Comparison of ENCODE assay signal across 21 cellular contexts in genomic region chr14:65937804-65938316, GRCh38.
DNase-seq lines count a peak whose midpoint lies in the region; ATAC-seq and TF ChIP-seq lines count a peak whose summit lies in the region.
"Had no signal": no experiment of that assay in that cellular context is flagged by ENCODE, and none has a peak within 500 bp of the region (broad histone marks: within the 10 kb centered on the region; RNA-seq: fewer than 3 reads in every experiment).

No MANE protein-coding gene starts in this region.

- no peaks in the 10 kb centered on the region for H4K20me1 ChIP-seq in Loucy (ENCODE audit: insufficient read depth, low read length, poor library complexity, severe bottlenecking)

- H3K36me3 Mint-ChIP-seq in activated CD4-positive, alpha-beta T cell treated with anti-CD3 and anti-CD28 coated beads, Interleukin-2, amount 10 ng/mL, durations not matched to agents 7 days and 5 days (ENCODE audit: low read depth), result peaks cover 49% of the 10 kb centered on the region
- peaks cover 9% of the 10 kb centered on the region for H3K36me3 Mint-ChIP-seq in activated T-helper 1 cell treated with anti-CD3 and anti-CD28 coated beads, Interleukin-12 subunit alpha, Interleukin-12 subunit beta, Interleukin-2, Interleukin-4 antibody, amounts not matched to agents 30 ng/mL and 10 ng/mL and 1 ng/mL, durations not matched to agents 14 hours and 24 hours and 36 hours (ENCODE audit: low read depth)
- H3K36me3 Mint-ChIP-seq in natural killer cell treated with Interleukin-12 subunit alpha and Interleukin-12 subunit beta and Interleukin-15 and Interleukin-18, amount 100 ng/mL, for 72 hours, result peaks cover 18% of the 10 kb centered on the region

- CTCF ChIA-PET in activated CD4-positive, alpha-beta T cell treated with anti-CD3 and anti-CD28 coated beads, Interleukin-2, amount 10 ng/mL, durations not matched to agents 7 days and 5 days (lab: Charles Lee), result no interaction called here

- H3F3A ChIP-seq in Loucy (ENCODE audit: low read depth), result no peaks in the 10 kb centered on the region

- POLR2A ChIA-PET in activated CD4-positive, alpha-beta T cell treated with anti-CD3 and anti-CD28 coated beads, Interleukin-2, amount 10 ng/mL, durations not matched to agents 7 days and 5 days (lab: Charles Lee), result no interaction called here

- H3K79me2 ChIP-seq in Loucy (ENCODE audit: insufficient read depth, low read length), result no peaks in the 10 kb centered on the region

- H3K4me3 Mint-ChIP-seq in activated CD4-positive, alpha-beta T cell treated with anti-CD3 and anti-CD28 coated beads, Interleukin-2, amount 10 ng/mL, durations not matched to agents 7 days and 5 days, result no peak overlapping the region
- peak overlapping the region; percentile 63 for H3K4me3 Mint-ChIP-seq in activated T-helper 1 cell treated with anti-CD3 and anti-CD28 coated beads, Interleukin-12 subunit alpha, Interleukin-12 subunit beta, Interleukin-2, Interleukin-4 antibody, amounts not matched to agents 30 ng/mL and 10 ng/mL and 1 ng/mL, durations not matched to agents 14 hours and 24 hours and 36 hours
- peak overlapping the region; percentile 79 for H3K4me3 Mint-ChIP-seq in natural killer cell treated with Interleukin-12 subunit alpha and Interleukin-12 subunit beta and Interleukin-15 and Interleukin-18, amount 100 ng/mL, for 72 hours

- H3K4me1 Mint-ChIP-seq in activated CD4-positive, alpha-beta T cell treated with anti-CD3 and anti-CD28 coated beads, Interleukin-2, amount 10 ng/mL, durations not matched to agents 7 days and 5 days, result peaks cover 46% of the 10 kb centered on the region
- peaks cover 54% of the 10 kb centered on the region for H3K4me1 Mint-ChIP-seq in activated T-helper 1 cell treated with anti-CD3 and anti-CD28 coated beads, Interleukin-12 subunit alpha, Interleukin-12 subunit beta, Interleukin-2, Interleukin-4 antibody, amounts not matched to agents 30 ng/mL and 10 ng/mL and 1 ng/mL, durations not matched to agents 14 hours and 24 hours and 36 hours (ENCODE audit: low read depth)
- peaks cover 36% of the 10 kb centered on the region in 2 donors for H3K4me1 Mint-ChIP-seq in natural killer cell treated with Interleukin-12 subunit alpha and Interleukin-12 subunit beta and Interleukin-15 and Interleukin-18, amount 100 ng/mL, for 72 hours (ENCODE audit: low read depth in 2 of 2)

- no peak for ATAC-seq in natural killer cell treated with Interleukin-12 subunit alpha and Interleukin-12 subunit beta and Interleukin-15 and Interleukin-18, amount 100 ng/mL, for 72 hours
- ATAC-seq in HG03565 (IDR thresholded peaks at IDR 0.05; ENCODE audit: unreplicated experiment) (no peak), GM19328 (IDR thresholded peaks at IDR 0.05; ENCODE audit: unreplicated experiment) (no peak)
- ATAC-seq: left colon had no signal

- H3K4me3 ChIP-seq in Loucy (ENCODE audit: low read length, poor library complexity, severe bottlenecking), result peak overlapping the region; percentile 27
- H3K4me3 ChIP-seq: esophagus muscularis mucosa, vagina had no signal

- H3K9ac ChIP-seq in Loucy (ENCODE audit: low read depth, low read length, poor library complexity, severe bottlenecking), result no peak overlapping the region

- no peak for TF ChIP-seq CTCF in Loucy (conservative IDR thresholded peaks at IDR 0.05; ENCODE audit: low read length)

- H3K27me3 Mint-ChIP-seq in activated CD4-positive, alpha-beta T cell treated with anti-CD3 and anti-CD28 coated beads, Interleukin-2, amount 10 ng/mL, durations not matched to agents 7 days and 5 days, result no peaks in the 10 kb centered on the region
- H3K27me3 Mint-ChIP-seq in activated T-helper 1 cell treated with anti-CD3 and anti-CD28 coated beads, Interleukin-12 subunit alpha, Interleukin-12 subunit beta, Interleukin-2, Interleukin-4 antibody, amounts not matched to agents 30 ng/mL and 10 ng/mL and 1 ng/mL, durations not matched to agents 14 hours and 24 hours and 36 hours (ENCODE audit: insufficient read depth), result no peaks in the 10 kb centered on the region
- H3K27me3 Mint-ChIP-seq in natural killer cell treated with Interleukin-12 subunit alpha and Interleukin-12 subunit beta and Interleukin-15 and Interleukin-18, amount 100 ng/mL, for 72 hours, result no peaks in the 10 kb centered on the region

- peak overlapping the region; percentile 44 for H3K4me2 ChIP-seq in Loucy (ENCODE audit: low read depth, low read length, poor library complexity, severe bottlenecking)

- no peaks in the 10 kb centered on the region for H3K36me3 ChIP-seq in Loucy (ENCODE audit: insufficient read depth, low read length)
- H3K36me3 ChIP-seq: BE2C, esophagus muscularis mucosa, vagina had no signal

- peaks cover 32% of the 10 kb centered on the region for H3K4me1 ChIP-seq in Loucy (ENCODE audit: insufficient read depth, low read length, poor library complexity, severe bottlenecking)
- H3K4me1 ChIP-seq: BE2C, esophagus muscularis mucosa, vagina had no signal

- no peaks in the 10 kb centered on the region for H3K27me3 ChIP-seq in Loucy (ENCODE audit: insufficient read depth, low read length, poor library complexity, severe bottlenecking)
- H3K27me3 ChIP-seq: BE2C, esophagus muscularis mucosa, vagina had no signal

- H3K9me2 ChIP-seq in Loucy (replicated peaks; ENCODE audit: low read depth, low read length), result no peaks in the 10 kb centered on the region

- H2AFZ ChIP-seq in Loucy (ENCODE audit: low read length), result peak overlapping the region; percentile 36; the same call in 1 of the 2 replicates

- peak overlapping the region; percentile 78 for H3K27ac Mint-ChIP-seq in activated CD4-positive, alpha-beta T cell treated with anti-CD3 and anti-CD28 coated beads, Interleukin-2, amount 10 ng/mL, durations not matched to agents 7 days and 5 days
- peak overlapping the region; percentile 91 for H3K27ac Mint-ChIP-seq in activated T-helper 1 cell treated with anti-CD3 and anti-CD28 coated beads, Interleukin-12 subunit alpha, Interleukin-12 subunit beta, Interleukin-2, Interleukin-4 antibody, amounts not matched to agents 30 ng/mL and 10 ng/mL and 1 ng/mL, durations not matched to agents 14 hours and 24 hours and 36 hours
- H3K27ac Mint-ChIP-seq in natural killer cell treated with Interleukin-12 subunit alpha and Interleukin-12 subunit beta and Interleukin-15 and Interleukin-18, amount 100 ng/mL, for 72 hours, result peak overlapping the region; percentile 77 to 92

- peaks cover 38% of the 10 kb centered on the region for H3K9me3 Mint-ChIP-seq in activated CD4-positive, alpha-beta T cell treated with anti-CD3 and anti-CD28 coated beads, Interleukin-2, amount 10 ng/mL, durations not matched to agents 7 days and 5 days
- peaks cover 21% of the 10 kb centered on the region for H3K9me3 Mint-ChIP-seq in activated T-helper 1 cell treated with anti-CD3 and anti-CD28 coated beads, Interleukin-12 subunit alpha, Interleukin-12 subunit beta, Interleukin-2, Interleukin-4 antibody, amounts not matched to agents 30 ng/mL and 10 ng/mL and 1 ng/mL, durations not matched to agents 14 hours and 24 hours and 36 hours
- H3K9me3 Mint-ChIP-seq in natural killer cell treated with Interleukin-12 subunit alpha and Interleukin-12 subunit beta and Interleukin-15 and Interleukin-18, amount 100 ng/mL, for 72 hours, result peaks cover 4% of the 10 kb centered on the region

- intact Hi-C loops in activated T-helper 1 cell treated with anti-CD3 and anti-CD28 coated beads, Interleukin-12 subunit alpha, Interleukin-12 subunit beta, Interleukin-2, Interleukin-4 antibody, amounts not matched to agents 30 ng/mL and 10 ng/mL and 1 ng/mL, durations not matched to agents 14 hours and 24 hours and 36 hours (cut with micrococcal nuclease), result loop anchor here (1.0 kb wide), 1 partner anchor 10 kb away; no protein-coding TSS in a partner anchor

- DNase-seq in activated CD4-positive, alpha-beta T cell treated with anti-CD3 and anti-CD28 coated beads, Interleukin-2, amount 10 ng/mL, durations not matched to agents 7 days and 5 days, result no peak
- DNase-seq in activated CD4-positive, alpha-beta T cell treated with anti-CD3 and anti-CD28 coated beads, Interleukin-2, amount 50 U/mL, for 4 hours, result no peak
- no peak for DNase-seq in activated T-helper 1 cell treated with anti-CD3 and anti-CD28 coated beads, Interleukin-12 subunit alpha, Interleukin-12 subunit beta, Interleukin-2, Interleukin-4 antibody, amounts not matched to agents 30 ng/mL and 10 ng/mL and 1 ng/mL, durations not matched to agents 14 hours and 24 hours and 36 hours (ENCODE audit: low spot score)
- no peak for DNase-seq in natural killer cell treated with Interleukin-12 subunit alpha and Interleukin-12 subunit beta and Interleukin-15 and Interleukin-18, amount 100 ng/mL, for 72 hours (ENCODE audit: low spot score)
- DNase-seq in AG20443 (ENCODE audit: low spot score), result no peak
- DNase-seq: activated effector memory CD4-positive, alpha-beta T cell treated with Interleukin-2 at 50 U/mL for 16 hours; BE2C; DMS 273 treated with DMSO at 0.1 percent for 48 hours; effector CD8-positive, alpha-beta T cell; GDM1; IMR-90; left colon; midbrain; small intestine; stimulated activated CD4-positive, alpha-beta T cell treated with anti-CD3 and anti-CD28 coated beads, Interleukin-4, amount 100 ng/mL, for 24 hours; T-helper 9 cell had no signal

- no peaks in the 10 kb centered on the region for H3K9me3 ChIP-seq in Loucy (ENCODE audit: insufficient read depth, low read depth, low read length)
- H3K9me3 ChIP-seq: BE2C, esophagus muscularis mucosa, vagina had no signal
